ENCODE assay signal across 18 cellular contexts in the genomic region with DNA sequence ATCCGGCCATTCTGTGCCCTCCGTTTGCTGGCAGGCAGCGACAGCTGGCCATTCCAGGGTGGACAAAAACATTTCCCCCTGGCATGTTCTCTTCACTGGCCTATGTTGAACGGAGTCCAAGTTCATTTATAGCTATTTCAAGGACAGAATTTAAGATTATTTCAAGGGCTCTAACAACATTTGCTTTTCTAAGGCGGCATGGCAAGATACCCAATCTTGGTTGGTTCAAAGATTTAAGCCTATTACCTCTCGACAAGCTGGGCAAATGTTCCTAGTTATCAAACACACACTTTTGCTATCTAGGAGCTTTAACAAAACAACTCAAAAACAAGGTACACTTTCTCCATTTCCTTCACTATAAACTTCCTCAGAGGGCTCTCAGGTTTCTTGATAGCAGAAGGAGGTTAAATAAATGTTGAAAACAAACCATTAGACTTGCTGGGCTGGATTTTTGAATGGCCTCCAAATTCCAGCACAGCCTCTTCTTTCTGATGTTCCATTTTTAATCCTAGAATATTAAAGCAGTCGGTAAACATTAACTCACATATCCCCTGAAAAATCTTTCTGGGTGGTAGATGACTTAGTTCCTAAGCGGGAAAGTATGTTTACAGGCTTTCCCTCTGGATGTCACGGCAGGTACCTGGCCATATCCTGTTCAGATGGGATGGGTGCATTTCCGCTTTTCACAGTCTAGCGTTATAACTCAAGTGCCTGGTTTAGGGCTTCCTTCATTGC.
A peak's percentile ranks its signal among the peaks of the same experiment; 100 is the strongest.
DNase-seq lines count a peak whose midpoint lies in the region; ATAC-seq, FAIRE-seq and TF ChIP-seq lines count a peak whose summit lies in the region.
"Had no signal": no experiment of that assay in that cellular context is flagged by ENCODE, and none has a peak within 500 bp of the region (broad histone marks: within the 10 kb centered on the region; RNA-seq: fewer than 3 reads in every experiment).

No MANE protein-coding gene starts in this region.

- H3K9me3 ChIP-seq in breast epithelium: no peaks in the 10 kb centered on the region
- H3K9me3 ChIP-seq in H1 (ENCODE audit: insufficient read depth in 2 of 2, low read depth in 1 of 2, low read length in 1 of 2): no peaks in the 10 kb centered on the region
- no peaks in the 10 kb centered on the region for H3K9me3 ChIP-seq in lung (ENCODE audit: control insufficient read depth in 2 of 2, insufficient read depth in 1 of 2, low read length in 1 of 2)
- H3K9me3 ChIP-seq in aorta (ENCODE audit: control insufficient read depth, low read length): no peaks in the 10 kb centered on the region

- H3K9me3 Mint-ChIP-seq in MCF 10A (ENCODE audit: unreplicated experiment): no peaks in the 10 kb centered on the region
- no peaks in the 10 kb centered on the region for H3K9me3 Mint-ChIP-seq in activated CD4-positive, alpha-beta T cell treated with anti-CD3 and anti-CD28 coated beads for 36 hours (ENCODE audit: low read depth)

- ATAC-seq in lung (ENCODE audit: insufficient read depth, low FRiP score) (no peak), aorta (ENCODE audit: low FRiP score) (peak; percentile 15), sciatic nerve (no peak)
- no peak for ATAC-seq in activated CD4-positive, alpha-beta T cell treated with anti-CD3 and anti-CD28 coated beads for 36 hours
- ATAC-seq: K562, natural killer cell had no signal

- WGBS in H1 (ENCODE audit: extremely low coverage in 1 of 2, insufficient coverage in 1 of 2, insufficient read length in 1 of 2, insufficient replicate concordance in 2 of 2, low coverage in 1 of 2, low lambda C conversion rate in 2 of 2, missing lambda C conversion rate in 1 of 2), 2 experiments: 87% methylated on average over 11 of the region's 11 CpGs; no CpG with 5 or more reads in 1 of the 2 experiments
- 53 to 73% methylated on average over 11 of the region's 11 CpGs for WGBS in lung, 2 donors
- WGBS in aorta, 2 donors: 16% methylated on average over 11 of the region's 11 CpGs

- no peak overlapping the region for H3K56ac ChIP-seq in H1 (replicated peaks; ENCODE audit: insufficient read length, low read depth, low read length)

- no peaks in the 10 kb centered on the region for H3K4me1 ChIP-seq in breast epithelium
- no peaks in the 10 kb centered on the region for H3K4me1 ChIP-seq in H1 (replicated peaks in 1 of 4; ENCODE audit: control insufficient read depth in 3 of 4, insufficient read depth in 4 of 4, low read length in 3 of 4)
- no peaks in the 10 kb centered on the region for H3K4me1 ChIP-seq in lung (ENCODE audit: control insufficient read depth in 2 of 2, insufficient read depth in 2 of 2, low read length in 2 of 2)
- H3K4me1 ChIP-seq in aorta (ENCODE audit: control insufficient read depth in 1 of 2, insufficient read depth in 2 of 2, low read length in 2 of 2): peaks cover 3 to 8% of the 10 kb centered on the region in 2 donors

- TF ChIP-seq POLR2A in breast epithelium (IDR thresholded peaks at IDR 0.05): no peak
- no peak for TF ChIP-seq POLR2A in H1 (IDR thresholded peaks at IDR 0.05; ENCODE audit: control extremely low read depth in 1 of 2, low read depth in 2 of 2, low read length in 2 of 2)

- H3K23ac ChIP-seq in H1 (ENCODE audit: insufficient read length): no peak overlapping the region

- no peak overlapping the region for H3K4ac ChIP-seq in H1 (replicated peaks; ENCODE audit: insufficient read length, low read depth, low read length)

- no peak overlapping the region for H4K5ac ChIP-seq in H1 (ENCODE audit: insufficient read length, low read depth, low read length)

- no peak overlapping the region for H3K9ac ChIP-seq in H1 (replicated peaks in 1 of 4; ENCODE audit: extremely low read depth in 1 of 4, low read depth in 3 of 4, low read length in 3 of 4)

- H3K4me2 ChIP-seq in H1 (ENCODE audit: insufficient read depth in 1 of 2, low read depth in 2 of 2, low read length in 2 of 2): no peak overlapping the region

- H3K36me3 ChIP-seq in breast epithelium: no peaks in the 10 kb centered on the region
- H3K36me3 ChIP-seq in H1 (ENCODE audit: control insufficient read depth in 2 of 4, insufficient read depth in 4 of 4, low read length in 3 of 4): no peaks in the 10 kb centered on the region
- no peaks in the 10 kb centered on the region for H3K36me3 ChIP-seq in lung (ENCODE audit: control insufficient read depth in 2 of 2, insufficient read depth in 2 of 2, low read length in 2 of 2)
- no peaks in the 10 kb centered on the region for H3K36me3 ChIP-seq in aorta (ENCODE audit: control insufficient read depth in 1 of 2, insufficient read depth in 2 of 2, low read length in 1 of 2)
- H3K36me3 ChIP-seq: brain microvascular endothelial cell had no signal

- FAIRE-seq in H1 (lab: Jason Lieb, UNC): no peak
- FAIRE-seq: H54, K562 had no signal

- no peak for TF ChIP-seq RAD21 in H1 (IDR thresholded peaks at IDR 0.05 in 1 of 2, conservative IDR thresholded peaks at IDR 0.05 in 1 of 2; ENCODE audit: low read depth in 2 of 2, low read length in 2 of 2)

- BruUV-seq in MCF 10A (replicated peaks; lab: Mats Ljungman, UMichigan): no TSS peak

- no peak overlapping the region for H3K27ac Mint-ChIP-seq in MCF 10A (ENCODE audit: low read depth, unreplicated experiment)
- no peak overlapping the region for H3K27ac Mint-ChIP-seq in activated CD4-positive, alpha-beta T cell treated with anti-CD3 and anti-CD28 coated beads for 36 hours
- H3K27ac Mint-ChIP-seq: natural killer cell had no signal

- H4K8ac ChIP-seq in H1 (ENCODE audit: extremely low read depth, insufficient read depth, low read length): no peak overlapping the region

- H3K4me3 Mint-ChIP-seq in MCF 10A (ENCODE audit: unreplicated experiment): no peak overlapping the region
- no peak overlapping the region for H3K4me3 Mint-ChIP-seq in activated CD4-positive, alpha-beta T cell treated with anti-CD3 and anti-CD28 coated beads for 36 hours
- H3K4me3 Mint-ChIP-seq: natural killer cell had no signal

- no peaks in the 10 kb centered on the region for H3K23me2 ChIP-seq in H1 (ENCODE audit: low read depth, low read length)

- H2BK15ac ChIP-seq in H1 (ENCODE audit: low read length): no peak overlapping the region

- no peaks in the 10 kb centered on the region for H3K36me3 Mint-ChIP-seq in MCF 10A (ENCODE audit: insufficient read depth, unreplicated experiment)
- no peaks in the 10 kb centered on the region for H3K36me3 Mint-ChIP-seq in activated CD4-positive, alpha-beta T cell treated with anti-CD3 and anti-CD28 coated beads for 36 hours (ENCODE audit: low read depth)
- H3K36me3 Mint-ChIP-seq: natural killer cell had no signal

- H2BK120ac ChIP-seq in H1 (replicated peaks; ENCODE audit: low read depth, low read length): no peak overlapping the region

- H3K27me3 Mint-ChIP-seq in MCF 10A (ENCODE audit: insufficient read depth, unreplicated experiment): no peaks in the 10 kb centered on the region
- peaks cover 9% of the 10 kb centered on the region for H3K27me3 Mint-ChIP-seq in activated CD4-positive, alpha-beta T cell treated with anti-CD3 and anti-CD28 coated beads for 36 hours

- no peak overlapping the region for H3K18ac ChIP-seq in H1 (ENCODE audit: extremely low read depth, low read length)

- no peak for TF ChIP-seq EP300 in H1 (IDR thresholded peaks at IDR 0.05; ENCODE audit: borderline replicate concordance in 1 of 2, low read depth in 2 of 2, low read length in 2 of 2)

- CTCF ChIA-PET in MCF 10A (lab: Yijun Ruan, JAX) (interaction anchor here (0.5 to 0.6 kb wide), 2 partner anchors 672 to 1473 kb away, joined by 3 read pairs; no protein-coding TSS in a partner anchor), H1 (lab: Charles Lee; ENCODE audit: partially characterized antibody) (interaction anchor here (1.2 kb wide), 1 partner anchor 477 kb away, joined by 4 read pairs; no protein-coding TSS in a partner anchor)
- CTCF ChIA-PET in activated CD4-positive, alpha-beta T cell treated with anti-CD3 and anti-CD28 coated beads for 36 hours (lab: Charles Lee): interaction anchor here (1.9 kb wide), 1 partner anchor 335 kb away, joined by 6 read pairs; no protein-coding TSS in a partner anchor

- peak overlapping the region in 1 of 3 donors; percentile 21 for H3K4me3 ChIP-seq in breast epithelium
- H3K4me3 ChIP-seq in H1 (ENCODE audit: extremely low read depth in 1 of 4, insufficient read depth in 2 of 4, low read depth in 3 of 4, low read length in 4 of 4): no peak overlapping the region
- H3K4me3 ChIP-seq in lung: no peak overlapping the region
- H3K4me3 ChIP-seq in aorta (ENCODE audit: low read length in 2 of 2): no peak overlapping the region
- H3K4me3 ChIP-seq: K562 had no signal

- no peak overlapping the region for H2AK5ac ChIP-seq in H1 (ENCODE audit: low read depth, low read length)

- H3K27me3 ChIP-seq in breast epithelium (no peaks in the 10 kb centered on the region), H1 (replicated peaks in 1 of 4; ENCODE audit: control insufficient read depth in 3 of 4, extremely low read depth in 1 of 4, insufficient read depth in 3 of 4, low read length in 3 of 4) (no peaks in the 10 kb centered on the region), lung (ENCODE audit: control insufficient read depth, insufficient read depth) (no peaks in the 10 kb centered on the region), aorta (ENCODE audit: control insufficient read depth in 1 of 2, insufficient read depth in 2 of 2, low read length in 1 of 2) (no peaks in the 10 kb centered on the region)
- H3K27me3 ChIP-seq: brain microvascular endothelial cell had no signal

- no peaks in the 10 kb centered on the region for H4K20me1 ChIP-seq in H1 (replicated peaks in 1 of 2; ENCODE audit: control insufficient read depth in 1 of 2, insufficient read depth in 2 of 2, low read length in 2 of 2)

- H2BK20ac ChIP-seq in H1 (ENCODE audit: low read length): no peak overlapping the region

- H2BK12ac ChIP-seq in H1 (ENCODE audit: low read depth, low read length): no peak overlapping the region

- no peak overlapping the region for H2BK5ac ChIP-seq in H1 (ENCODE audit: low read depth, low read length)

- H3K27ac ChIP-seq in breast epithelium (peak overlapping the region; percentile 10 to 74), H1 (ENCODE audit: low read depth, low read length) (no peak overlapping the region), lung (ENCODE audit: low read depth in 1 of 2, low read length in 1 of 2) (peak overlapping the region in 1 of 2 donors; percentile 56), aorta (ENCODE audit: low read depth in 1 of 2, low read length in 2 of 2) (peak overlapping the region; percentile 82 to 87)
- H3K27ac ChIP-seq: brain microvascular endothelial cell had no signal

- H4K91ac ChIP-seq in H1 (replicated peaks; ENCODE audit: insufficient read length, low read length): peak overlapping the region; percentile 60

- intact Hi-C loops in breast epithelium (cut with DNase I; ENCODE audit: low total_unique reads) (no loop called here), MCF 10A (cut with micrococcal nuclease) (no loop called here), aorta (cut with DNase I) (loop anchor here in 1 of 2 donors (5.0 kb wide), 1 partner anchor 330 kb away; no protein-coding TSS in a partner anchor), sciatic nerve (cut with DNase I) (no loop called here)
- intact Hi-C loops in activated CD4-positive, alpha-beta T cell treated with anti-CD3 and anti-CD28 coated beads for 36 hours (cut with DNase I, micrococcal nuclease): no loop called here

- no peaks in the 10 kb centered on the region for H3K79me1 ChIP-seq in H1 (ENCODE audit: low read depth, low read length)

- DNase-seq in breast epithelium (ENCODE audit: low spot score in 2 of 2): no peak
- no peak for DNase-seq in MCF 10A (ENCODE audit: unreplicated experiment)
- no peak for DNase-seq in H1 (ENCODE audit: low read depth in 1 of 2, low spot score in 2 of 2)
- peak; percentile 57 for DNase-seq in lung (ENCODE audit: low spot score)
- no peak for DNase-seq in aorta
- no peak for DNase-seq in stimulated activated CD4-positive, alpha-beta T cell treated with anti-CD3 and anti-CD28 coated beads, Interleukin-4, amount 100 ng/mL, for 1 hour
- no peak for DNase-seq in activated CD4-positive, alpha-beta T cell treated with anti-CD3 and anti-CD28 coated beads for 36 hours
- no peak for DNase-seq in sciatic nerve (ENCODE audit: low spot score)
- DNase-seq: activated gamma-delta T cell; brain microvascular endothelial cell; foreskin melanocyte; natural killer cell; NCI-H1417 treated with DMSO at 0.1 percent for 48 hours; NCI-H446 treated with DMSO at 0.1 percent for 48 hours; OCI-M1; stimulated activated CD4-positive, alpha-beta T cell treated with anti-CD3 and anti-CD28 coated beads, Interleukin-4, amount 100 ng/mL, for 4 hours had no signal

- H2AFZ ChIP-seq in H1 (ENCODE audit: low read length): no peak overlapping the region

- TF ChIP-seq CTCF in breast epithelium (IDR thresholded peaks at IDR 0.05) (no peak), MCF 10A (IDR thresholded peaks at IDR 0.05; ENCODE audit: unreplicated experiment) (no peak), H1 (IDR thresholded peaks at IDR 0.05; ENCODE audit: control extremely low read depth in 1 of 3, insufficient read depth in 1 of 3, low read depth in 1 of 3, low read length in 3 of 3) (no peak), lung (IDR thresholded peaks at IDR 0.05; ENCODE audit: control extremely low read depth, extremely low read depth) (no peak)

- no peaks in the 10 kb centered on the region for H3K79me2 ChIP-seq in H1 (ENCODE audit: control insufficient read depth in 1 of 2, insufficient read depth in 2 of 2, low read length in 2 of 2)

- no peaks in the 10 kb centered on the region for H3K4me1 Mint-ChIP-seq in MCF 10A (ENCODE audit: insufficient read depth, unreplicated experiment)
- H3K4me1 Mint-ChIP-seq in activated CD4-positive, alpha-beta T cell treated with anti-CD3 and anti-CD28 coated beads for 36 hours: no peaks in the 10 kb centered on the region
- H3K4me1 Mint-ChIP-seq: natural killer cell had no signal

- H3K14ac ChIP-seq in H1 (ENCODE audit: insufficient read length): no peak overlapping the region

- POLR2A ChIA-PET in MCF 10A (lab: Yijun Ruan, JAX) (interaction anchor here (0.6 to 1.0 kb wide), 2 partner anchors 17 to 23 kb away, joined by 3 to 4 read pairs; no protein-coding TSS in a partner anchor), H1 (lab: Charles Lee; ENCODE audit: partially characterized antibody) (no interaction called here)
- POLR2A ChIA-PET in activated CD4-positive, alpha-beta T cell treated with anti-CD3 and anti-CD28 coated beads for 36 hours (lab: Charles Lee): no interaction called here
